In genomic region chr4:2287594-2287915, GRCh38 we compare ENCODE assay signal across 16 cellular contexts. TPM values are rescaled to one million over a fixed set of nuclear protein-coding genes. Genes with fewer than 3 reads are reported as not detected.
DNase-seq lines count a peak whose midpoint lies in the region; ATAC-seq and TF ChIP-seq lines count a peak whose summit lies in the region.
"Had no signal": no experiment of that assay in that cellular context is flagged by ENCODE, and none has a peak within 500 bp of the region (broad histone marks: within the 10 kb centered on the region; RNA-seq: fewer than 3 reads in every experiment).

No MANE protein-coding gene starts in this region.

- CTCF ChIA-PET in CD8-positive, alpha-beta T cell (lab: Charles Lee), result interaction anchor here (0.6 kb wide), 1 partner anchor 387 kb away, joined by 5 read pairs; no protein-coding TSS in a partner anchor
- CTCF ChIA-PET in Calu3 (lab: Charles Lee), result no interaction called here

- intact Hi-C loops in CD8-positive, alpha-beta T cell (cut with DNase I, micrococcal nuclease), result no loop called here
- intact Hi-C loops in mucosa of descending colon (cut with DNase I, micrococcal nuclease), result no loop called here
- intact Hi-C loops in sciatic nerve (cut with DNase I), result loop anchor here (5.0 kb wide), 1 partner anchor 155 kb away; no protein-coding TSS in a partner anchor
- intact Hi-C loops in Calu3 (cut with micrococcal nuclease; ENCODE audit: unreplicated experiment), result loop anchor here (10.0 kb wide), 1 partner anchor 47 kb away; no protein-coding TSS in a partner anchor

- no peaks in the 10 kb centered on the region for H3K27me3 Mint-ChIP-seq in CD8-positive, alpha-beta T cell (ENCODE audit: low read depth)
- no peaks in the 10 kb centered on the region for H3K27me3 Mint-ChIP-seq in central memory CD8-positive, alpha-beta T cell
- peaks cover 17% of the 10 kb centered on the region for H3K27me3 Mint-ChIP-seq in Calu3 (ENCODE audit: unreplicated experiment)

- H3K4me3 ChIP-seq in CD8-positive, alpha-beta T cell (ENCODE audit: low read depth, low read length), result no peak overlapping the region
- no peak overlapping the region for H3K4me3 ChIP-seq in mucosa of descending colon
- H3K4me3 ChIP-seq: HAP-1 had no signal

- no peaks in the 10 kb centered on the region for H3K9me3 Mint-ChIP-seq in CD8-positive, alpha-beta T cell
- no peaks in the 10 kb centered on the region for H3K9me3 Mint-ChIP-seq in central memory CD8-positive, alpha-beta T cell
- H3K9me3 Mint-ChIP-seq in Calu3 (ENCODE audit: low read depth, unreplicated experiment), result no peaks in the 10 kb centered on the region

- H3K36me3 ChIP-seq in CD8-positive, alpha-beta T cell (ENCODE audit: insufficient read depth, low read length), result no peaks in the 10 kb centered on the region
- H3K36me3 ChIP-seq in mucosa of descending colon (ENCODE audit: low read depth), result no peaks in the 10 kb centered on the region
- H3K36me3 ChIP-seq: HAP-1 had no signal

- BruUV-seq in Calu3 (replicated peaks; lab: Mats Ljungman, UMichigan), result no TSS peak

- peaks cover 48% of the 10 kb centered on the region for H3K4me1 Mint-ChIP-seq in CD8-positive, alpha-beta T cell (ENCODE audit: low read depth)
- peaks cover 24% of the 10 kb centered on the region for H3K4me1 Mint-ChIP-seq in central memory CD8-positive, alpha-beta T cell
- H3K4me1 Mint-ChIP-seq in Calu3 (ENCODE audit: low read depth, unreplicated experiment), result no peaks in the 10 kb centered on the region

- H3K27ac Mint-ChIP-seq in CD8-positive, alpha-beta T cell, result peak overlapping the region; percentile 80
- peak overlapping the region; percentile 51 for H3K27ac Mint-ChIP-seq in central memory CD8-positive, alpha-beta T cell (ENCODE audit: low read depth)
- no peak overlapping the region for H3K27ac Mint-ChIP-seq in Calu3 (ENCODE audit: unreplicated experiment)

- no peaks in the 10 kb centered on the region for H3K9me3 ChIP-seq in CD8-positive, alpha-beta T cell (ENCODE audit: low read length)
- H3K9me3 ChIP-seq in mucosa of descending colon, result no peaks in the 10 kb centered on the region
- H3K9me3 ChIP-seq: HAP-1 had no signal

- H3K27me3 ChIP-seq in CD8-positive, alpha-beta T cell (ENCODE audit: insufficient read depth, low read length), result no peaks in the 10 kb centered on the region

- no peaks in the 10 kb centered on the region for H3K36me3 Mint-ChIP-seq in CD8-positive, alpha-beta T cell
- H3K36me3 Mint-ChIP-seq in central memory CD8-positive, alpha-beta T cell (ENCODE audit: insufficient read depth), result peaks cover 23% of the 10 kb centered on the region
- no peaks in the 10 kb centered on the region for H3K36me3 Mint-ChIP-seq in Calu3 (ENCODE audit: insufficient read depth, unreplicated experiment)

- no peak for TF ChIP-seq CTCF in CD8-positive, alpha-beta T cell (IDR thresholded peaks at IDR 0.05)
- no peak for TF ChIP-seq CTCF in mucosa of descending colon (IDR thresholded peaks at IDR 0.05)
- TF ChIP-seq CTCF in Calu3 (IDR thresholded peaks at IDR 0.05; ENCODE audit: unreplicated experiment), result no peak

- POLR2A ChIA-PET in CD8-positive, alpha-beta T cell (lab: Charles Lee), result interaction anchor here (1.5 to 1.7 kb wide), 2 partner anchors 25 to 181 kb away, joined by 3 to 5 read pairs; partner anchors contain the start of genes MXD4 and RNF4

- no peak for ATAC-seq in CD8-positive, alpha-beta T cell
- no peak for ATAC-seq in central memory CD8-positive, alpha-beta T cell (replicated peaks; ENCODE audit: extremely low read depth, poor library complexity, severe bottlenecking)
- ATAC-seq in mucosa of descending colon (no peak), sciatic nerve (no peak)
- ATAC-seq: Panc1 had no signal

- no peak for DNase-seq in CD8-positive, alpha-beta T cell
- DNase-seq in central memory CD8-positive, alpha-beta T cell (ENCODE audit: low spot score in 2 of 2), result no peak
- DNase-seq in mucosa of descending colon, result peak in 2 of 3 donors; percentile 16 to 28
- peak; percentile 52 for DNase-seq in sciatic nerve (ENCODE audit: low spot score)
- DNase-seq in NCI-H2107 treated with DMSO at 0.1 percent for 48 hours (lab: John Stamatoyannopoulos, UW; ENCODE audit: unreplicated experiment), result no peak
- DNase-seq in DMS153 treated with DMSO at 0.1 percent for 48 hours (lab: John Stamatoyannopoulos, UW; ENCODE audit: unreplicated experiment), result no peak
- no peak for DNase-seq in activated CD4-positive, alpha-beta T cell treated with anti-CD3 and anti-CD28 coated beads, Interleukin-2, amount 50 U/mL, for 4 hours
- DNase-seq in Calu3, result no peak
- DNase-seq: EL, Karpas-422, MM.1S, NCI-H1105 treated with DMSO at 0.1 percent for 48 hours, NCI-H510A, SIG-M5 had no signal

- no peak overlapping the region for H3K27ac ChIP-seq in CD8-positive, alpha-beta T cell (ENCODE audit: low read depth, low read length)

- no peak overlapping the region for H3K4me3 Mint-ChIP-seq in CD8-positive, alpha-beta T cell
- H3K4me3 Mint-ChIP-seq in central memory CD8-positive, alpha-beta T cell, result no peak overlapping the region
- H3K4me3 Mint-ChIP-seq in Calu3 (ENCODE audit: low read depth, unreplicated experiment), result no peak overlapping the region

- H3K4me1 ChIP-seq in CD8-positive, alpha-beta T cell (ENCODE audit: insufficient read depth, low read length), result peaks cover 73% of the 10 kb centered on the region
- H3K4me1 ChIP-seq in mucosa of descending colon (ENCODE audit: low read depth), result no peaks in the 10 kb centered on the region
- H3K4me1 ChIP-seq: HAP-1 had no signal

RNA-seq across cellular contexts. Expression of gene MXD4, which starts 25.6 kb away (rescaled TPM):
- total RNA-seq in CD8-positive, alpha-beta T cell, result 100 to 1,000 TPM; 175 to 178 TPM
- total RNA-seq in mucosa of descending colon, result 10 to 100 TPM; 46.6 to 59.6 (median 52.6) TPM
- 84.7 TPM for total RNA-seq in sciatic nerve
- total RNA-seq in Calu3 (2022), result 12.8 and 15.0 TPM in 2 replicates

RNA-seq across cellular contexts. Expression of gene HAUS3, which starts 45.6 kb away (rescaled TPM):
- total RNA-seq in CD8-positive, alpha-beta T cell, result 100 to 1,000 TPM; 154 TPM
- total RNA-seq in mucosa of descending colon, result 10 to 100 TPM in 2 of 3 donors, 1 to 10 TPM in 1; 9.9 to 13.7 (median 11.4) TPM
- 15.4 TPM for total RNA-seq in sciatic nerve
- total RNA-seq in Calu3 (2022), result 12.9 and 13.4 TPM in 2 replicates

RNA-seq across cellular contexts. Expression of gene POLN, which starts 45.6 kb away (rescaled TPM):
- 1 to 10 TPM in 1 of 2 experiments, under 1 TPM in 1; 0.89 to 1.7 TPM for total RNA-seq in CD8-positive, alpha-beta T cell
- 1 to 10 TPM; 1.4 to 4.6 (median 1.4) TPM for total RNA-seq in mucosa of descending colon
- 7.7 TPM for total RNA-seq in sciatic nerve
- total RNA-seq in Calu3 (2022), result 4.1 and 5.2 TPM in 2 replicates

Comparison
In these comparisons a context has a peak if more than half of its experiments do, and no peak if none do; other contexts are left out.
1. DNase-seq: peak in mucosa of descending colon (2 of 3) and sciatic nerve (single experiment); none in CD8-positive, alpha-beta T cell (0 of 7), central memory CD8-positive, alpha-beta T cell (0 of 2), NCI-H2107 treated with DMSO at 0.1 percent for 48 hours (single experiment), DMS153 treated with DMSO at 0.1 percent for 48 hours (single experiment), activated CD4-positive, alpha-beta T cell treated with anti-CD3 and anti-CD28 coated beads, Interleukin-2, amount 50 U/mL, for 4 hours (0 of 2) and Calu3 (single experiment).
2. intact Hi-C loops: an anchor here in sciatic nerve (5.0 kb wide) and Calu3 (10.0 kb wide); none called in CD8-positive, alpha-beta T cell and mucosa of descending colon.